In genomic region chr2:127638361-127639110, GRCh38 we compare ENCODE assay signal across 9 cellular contexts. TPM values are rescaled to one million over a fixed set of nuclear protein-coding genes. Genes with fewer than 3 reads are reported as not detected.
DNase-seq lines count a peak whose midpoint lies in the region; ATAC-seq and TF ChIP-seq lines count a peak whose summit lies in the region.
"Had no signal": no experiment of that assay in that cellular context is flagged by ENCODE, and none has a peak within 500 bp of the region (broad histone marks: within the 10 kb centered on the region; RNA-seq: fewer than 3 reads in every experiment).

No MANE protein-coding gene starts in this region.

- WGBS in suprapubic skin, result 66% methylated on average over 18 of the region's 23 CpGs

- H3K4me1 ChIP-seq in HUES6 (ENCODE audit: control insufficient read depth, insufficient read depth, low read length), result peaks cover 29% of the 10 kb centered on the region
- H3K4me1 ChIP-seq in ascending aorta, result peaks cover 16 to 28% of the 10 kb centered on the region in 2 donors
- peaks cover 31% of the 10 kb centered on the region for H3K4me1 ChIP-seq in suprapubic skin

- peak overlapping the region; percentile 82; the same call in 1 of the 2 replicates for H3K27ac ChIP-seq in HUES6 (ENCODE audit: low read depth, low read length)
- H3K27ac ChIP-seq in ascending aorta, result peak overlapping the region; percentile 87 to 90
- H3K27ac ChIP-seq in suprapubic skin, result peak overlapping the region; percentile 12

- H3K27me3 ChIP-seq in HUES6 (ENCODE audit: control insufficient read depth, insufficient read depth, low read length) (no peaks in the 10 kb centered on the region), ascending aorta (no peaks in the 10 kb centered on the region), suprapubic skin (no peaks in the 10 kb centered on the region)

- ATAC-seq in HG03139 (IDR thresholded peaks at IDR 0.05; ENCODE audit: unreplicated experiment) (no peak), HG03175 (IDR thresholded peaks at IDR 0.05; ENCODE audit: unreplicated experiment) (no peak)

- H3K4me3 ChIP-seq in HUES6 (ENCODE audit: low read depth, low read length) (peak overlapping the region; percentile 36), ascending aorta (no peak overlapping the region), suprapubic skin (no peak overlapping the region)

- H3K9me3 ChIP-seq in HUES6 (ENCODE audit: control insufficient read depth, insufficient read depth, low read depth, low read length) (no peaks in the 10 kb centered on the region), ascending aorta (no peaks in the 10 kb centered on the region), suprapubic skin (no peaks in the 10 kb centered on the region)

- TF ChIP-seq EP300 in suprapubic skin (IDR thresholded peaks at IDR 0.05), result no peak

- TF ChIP-seq CTCF in ascending aorta (IDR thresholded peaks at IDR 0.05) (no peak), suprapubic skin (IDR thresholded peaks at IDR 0.05) (no peak)

- no peak for TF ChIP-seq POLR2A in suprapubic skin (IDR thresholded peaks at IDR 0.05)

- DNase-seq in ascending aorta (ENCODE audit: low spot score in 2 of 2) (no peak), islet precursor cell (peak; percentile 94), suprapubic skin (ENCODE audit: low spot score in 2 of 2) (no peak), NCI-H226 (no peak)
- DNase-seq: retina had no signal

- intact Hi-C loops in ascending aorta (cut with DNase I), result loop anchor here (2.0 to 5.0 kb wide), 4 partner anchors 34 to 111 kb away; partner anchors contain the start of gene IWS1

- H3K36me3 ChIP-seq in HUES6 (ENCODE audit: control insufficient read depth, insufficient read depth, low read length) (no peaks in the 10 kb centered on the region), ascending aorta (peaks cover 39 to 49% of the 10 kb centered on the region in 2 donors), suprapubic skin (no peaks in the 10 kb centered on the region)

- peak overlapping the region; percentile 11 for H3K9ac ChIP-seq in HUES6 (ENCODE audit: low read length)

RNA-seq across cellular contexts. Expression of gene GPR17, which starts 7.4 kb away (rescaled TPM):
- total RNA-seq in ascending aorta (not detected), suprapubic skin (under 1 TPM in 2 of 4 donors, not detected in 2; 0.48 to 0.52 TPM)
- total RNA-seq: subcutaneous adipose tissue had no signal

RNA-seq across cellular contexts. Expression of gene LIMS2, which starts 36.8 kb away (rescaled TPM):
- total RNA-seq in ascending aorta, result 169 TPM
- total RNA-seq in suprapubic skin, result 10 to 100 TPM in 2 of 4 donors, 1 to 10 TPM in 2; 9.2 to 40.0 (median 15.4) TPM

Comparison
In these comparisons a context has a peak if more than half of its experiments do, and no peak if none do; other contexts are left out.
1. H3K27ac ChIP-seq: peak in every context shown above with its lines; median percentile 88 in ascending aorta; 82 in HUES6; 12 in suprapubic skin.